In genomic region chr7:5036446-5036845, GRCh38 we compare ENCODE assay signal across 32 cellular contexts.
"Had no signal": no experiment of that assay in that cellular context is flagged by ENCODE, and none has a peak within 500 bp of the region (broad histone marks: within the 10 kb centered on the region; RNA-seq: fewer than 3 reads in every experiment).

No MANE protein-coding gene starts in this region.

- H3K27ac Mint-ChIP-seq: mesothelial cell of epicardium; natural killer cell; nephron progenitor cell; neural progenitor cell; stimulated activated memory B cell treated with anti-CD40 and anti-IgM and Interleukin-4, amounts not matched to agents 10 μg/mL and 1 μg/mL and 100 μg/mL, for 72 hours; type B pancreatic cell had no signal

- DNase-seq: hypothalamus; immature natural killer cell; kidney; left colon; left lung; lower lobe of right lung; mammary epithelial cell; mesenchymal stem cell; naive B cell; natural killer cell; nephron progenitor cell; occipital lobe; ovary; posterior cingulate gyrus; retina; right cardiac atrium; sigmoid colon; small intestine; spleen; stimulated activated CD4-positive, alpha-beta T cell treated with anti-CD3 and anti-CD28 coated beads, Interleukin-4, amount 100 ng/mL, for 24 hours; stimulated activated naive CD4-positive, alpha-beta T cell treated with Interleukin-2 at 50 U/mL for 16 hours; stimulated activated naive CD8-positive, alpha-beta T cell treated with anti-CD3 and anti-CD28 coated beads, Interleukin-15, amount 100 ng/mL, for 72 hours; substantia nigra had no signal

- H3K27me3 ChIP-seq: left lung, neural progenitor cell, neutrophil, ovary, sigmoid colon, spleen, tibial nerve, vagina had no signal

- H3K9me3 ChIP-seq: left lung, lower lobe of right lung, neutrophil, ovary, prostate gland, sigmoid colon, spleen, tibial nerve, vagina had no signal

- H3K4me3 Mint-ChIP-seq: immature natural killer cell; mesothelial cell of epicardium; natural killer cell; nephron progenitor cell; neural progenitor cell; stimulated activated memory B cell treated with anti-CD40 and anti-IgM and Interleukin-4, amounts not matched to agents 10 μg/mL and 1 μg/mL and 100 μg/mL, for 72 hours; stimulated activated naive CD8-positive, alpha-beta T cell treated with anti-CD3 and anti-CD28 coated beads, Interleukin-15, amount 100 ng/mL, for 72 hours; type B pancreatic cell had no signal

- H3K4me2 ChIP-seq: neural progenitor cell had no signal

- H3K9me3 Mint-ChIP-seq: immature natural killer cell; mesothelial cell of epicardium; natural killer cell; nephron progenitor cell; neural progenitor cell; stimulated activated memory B cell treated with anti-CD40 and anti-IgM and Interleukin-4, amounts not matched to agents 10 μg/mL and 1 μg/mL and 100 μg/mL, for 72 hours; stimulated activated naive CD8-positive, alpha-beta T cell treated with anti-CD3 and anti-CD28 coated beads, Interleukin-15, amount 100 ng/mL, for 72 hours; type B pancreatic cell had no signal

- FAIRE-seq: islet of Langerhans, kidney, small intestine had no signal

- H3K9ac ChIP-seq: neural progenitor cell had no signal

- H2AFZ ChIP-seq: neural progenitor cell had no signal

- H3K4me3 ChIP-seq: left lung, lower lobe of right lung, neural progenitor cell, ovary, prostate gland, sigmoid colon, spleen, tibial nerve, vagina had no signal

- H3K4me1 ChIP-seq: left lung, lower lobe of right lung, neural progenitor cell, prostate gland, sigmoid colon, spleen, tibial nerve, vagina had no signal

- H3K27ac ChIP-seq: left lung, lower lobe of right lung, neural progenitor cell, neutrophil, ovary, prostate gland, sigmoid colon, spleen, tibial nerve, vagina had no signal

- H3K27me3 Mint-ChIP-seq: stimulated activated memory B cell treated with anti-CD40 and anti-IgM and Interleukin-4, amounts not matched to agents 10 μg/mL and 1 μg/mL and 100 μg/mL, for 72 hours; stimulated activated naive CD8-positive, alpha-beta T cell treated with anti-CD3 and anti-CD28 coated beads, Interleukin-15, amount 100 ng/mL, for 72 hours had no signal

- H3K4me1 Mint-ChIP-seq: mesothelial cell of epicardium; natural killer cell; neural progenitor cell; stimulated activated memory B cell treated with anti-CD40 and anti-IgM and Interleukin-4, amounts not matched to agents 10 μg/mL and 1 μg/mL and 100 μg/mL, for 72 hours had no signal

- H3K36me3 Mint-ChIP-seq: natural killer cell, neural progenitor cell had no signal

- H3K36me3 ChIP-seq: left lung, lower lobe of right lung, neural progenitor cell, neutrophil, ovary, prostate gland, sigmoid colon, spleen, vagina had no signal

- ATAC-seq: left colon; left lung; lower lobe of right lung; natural killer cell; right cardiac atrium; stimulated activated memory B cell treated with anti-CD40 and anti-IgM and Interleukin-4, amounts not matched to agents 10 μg/mL and 1 μg/mL and 100 μg/mL, for 72 hours; stimulated activated naive CD8-positive, alpha-beta T cell treated with anti-CD3 and anti-CD28 coated beads, Interleukin-15, amount 100 ng/mL, for 72 hours had no signal
